ENCODE assay signal across 8 cellular contexts in genomic region chr15:39127925-39128617, GRCh38.
DNase-seq lines count a peak whose midpoint lies in the region; ATAC-seq, FAIRE-seq and TF ChIP-seq lines count a peak whose summit lies in the region.

No MANE protein-coding gene starts in this region.

- TSS peak; percentile 95 for BruUV-seq in HepG2 (replicated peaks; lab: Mats Ljungman, UMichigan)

- in situ Hi-C loops in astrocyte of the cerebellum (cut with HindIII; ENCODE audit: low sequenced_read_pairs) (no loop called here), HepG2 (cut with HindIII; ENCODE audit: extremely low pct_ligation_motif_present, low pct_unique_long_range_greater_than_20kb) (loop anchor here (10.0 kb wide), 2 partner anchors 147 to 457 kb away; partner anchors contain the start of gene THBS1), gastrocnemius medialis (cut with MboI; ENCODE audit: low sequenced_read_pairs in 4 of 4) (no loop called here)

- H3K27me3 ChIP-seq in HepG2 (ENCODE audit: control insufficient read depth in 1 of 2, insufficient read depth in 2 of 2, low read length in 2 of 2) (no peaks in the 10 kb centered on the region), gastrocnemius medialis (no peaks in the 10 kb centered on the region)

- intact Hi-C loops in HepG2 (cut with micrococcal nuclease; ENCODE audit: unreplicated experiment): loop anchor here (1.0 to 10.0 kb wide), 7 partner anchors 44 to 453 kb away; partner anchors contain the start of gene THBS1
- intact Hi-C loops in gastrocnemius medialis (cut with DNase I; ENCODE audit: low total_unique reads): no loop called here

- TF ChIP-seq EP300 in HepG2 (IDR thresholded peaks at IDR 0.05; ENCODE audit: low read depth in 2 of 2, low read length in 2 of 2) (peak in 1 of 2 experiments; percentile 79; a peak in 2 of 4 replicates), HepG2 (CRISPR knock-in tag; IDR thresholded peaks at IDR 0.05; ENCODE audit: borderline replicate concordance) (peak; percentile 74)

- peak; percentile 99 for ATAC-seq in HepG2
- ATAC-seq in gastrocnemius medialis: no peak
- no peak for ATAC-seq in HG02840 (IDR thresholded peaks at IDR 0.05; ENCODE audit: low FRiP score, unreplicated experiment)
- no peak for ATAC-seq in GM19455 (IDR thresholded peaks at IDR 0.05; ENCODE audit: unreplicated experiment)

- H3K36me3 ChIP-seq in HepG2 (replicated peaks in 1 of 2; ENCODE audit: control insufficient read depth in 1 of 2, insufficient read depth in 2 of 2, low read length in 2 of 2) (no peaks in the 10 kb centered on the region), gastrocnemius medialis (no peaks in the 10 kb centered on the region)

- H3K4me2 ChIP-seq in HepG2 (ENCODE audit: low read depth, low read length): peak overlapping the region; percentile 66

- H3K27ac ChIP-seq in HepG2 (ENCODE audit: extremely low read length, insufficient read depth, low read length) (peak overlapping the region; percentile 79), gastrocnemius medialis (no peak overlapping the region)

- no peak for TF ChIP-seq RAD21 in HepG2 (CRISPR knock-in tag; IDR thresholded peaks at IDR 0.05)

- H3K79me2 ChIP-seq in HepG2 (ENCODE audit: insufficient read depth, low read length): no peaks in the 10 kb centered on the region

- no peak for TF ChIP-seq POLR2A in HepG2 (IDR thresholded peaks at IDR 0.05; ENCODE audit: insufficient read depth in 1 of 2, low read depth in 2 of 2, low read length in 2 of 2)
- TF ChIP-seq POLR2A in gastrocnemius medialis (IDR thresholded peaks at IDR 0.05): no peak

- peak; percentile 97 for FAIRE-seq in HepG2 (lab: Jason Lieb, UNC)

- CTCF ChIA-PET in HepG2 (lab: Yijun Ruan, JAX; ENCODE audit: low intra/inter-chr PET ratio, low total read pairs): no interaction called here

- H3K9me3 ChIP-seq in HepG2 (ENCODE audit: low read length) (no peaks in the 10 kb centered on the region), gastrocnemius medialis (no peaks in the 10 kb centered on the region)

- WGBS in HepG2 (ENCODE audit: low lambda C conversion rate): 6% methylated on average over 2 of the region's 2 CpGs

- H3K4me3 ChIP-seq in astrocyte of the cerebellum (ENCODE audit: low read depth, low read length): no peak overlapping the region
- H3K4me3 ChIP-seq in HepG2 (replicated peaks in 1 of 3; ENCODE audit: insufficient read depth in 1 of 3, low read depth in 2 of 3, low read length in 3 of 3): peak overlapping the region in 2 of 3 experiments; percentile 1 to 24; a peak in 1 of 6 replicates
- no peak overlapping the region for H3K4me3 ChIP-seq in gastrocnemius medialis

- H2AFZ ChIP-seq in HepG2 (ENCODE audit: low read length): peak overlapping the region; percentile 48

- TF ChIP-seq CTCF in astrocyte of the cerebellum (IDR thresholded peaks at IDR 0.05; ENCODE audit: low read depth, low read length, missing control alignments): no peak
- peak; percentile 7; the same call in 1 of the 2 replicates for TF ChIP-seq CTCF in HepG2 (CRISPR knock-in tag; IDR thresholded peaks at IDR 0.05)
- no peak for TF ChIP-seq CTCF in gastrocnemius medialis (IDR thresholded peaks at IDR 0.05 in 4 of 5, conservative IDR thresholded peaks at IDR 0.05 in 1 of 5)

- peaks cover 59% of the 10 kb centered on the region for H3K4me1 ChIP-seq in HepG2 (ENCODE audit: insufficient read depth, low read length)
- H3K4me1 ChIP-seq in gastrocnemius medialis: peaks cover 0 to 5% of the 10 kb centered on the region in 2 donors

- H4K20me1 ChIP-seq in HepG2 (ENCODE audit: insufficient read depth, low read length): no peaks in the 10 kb centered on the region

- POLR2A ChIA-PET in HepG2 (lab: Yijun Ruan, JAX): interaction anchor here (0.6 to 2.2 kb wide), 7 partner anchors 13 to 874 kb away, joined by 3 to 11 read pairs (median 4); partner anchors contain the start of gene THBS1

- DNase-seq in AG20443 (ENCODE audit: low spot score): peak; percentile 59
- DNase-seq in KG1 (lab: John Stamatoyannopoulos, UW): peak; percentile 29
- DNase-seq in astrocyte of the cerebellum (ENCODE audit: low read depth): peak; percentile 93
- DNase-seq in HepG2 (ENCODE audit: low spot score): peak; percentile 98
- no peak for DNase-seq in gastrocnemius medialis
- DNase-seq in DMS79 (lab: John Stamatoyannopoulos, UW): no peak

- peak overlapping the region; percentile 53 for H3K9ac ChIP-seq in HepG2 (ENCODE audit: insufficient read depth, low read depth, low read length)

TF ChIP-seq in HepG2, 621 proteins besides CTCF, POLR2A, EP300 and RAD21 (continues in another document):
- no peak; the same call in 1 of the 2 replicates for TF ChIP-seq NFYC (CRISPR knock-in tag; IDR thresholded peaks at IDR 0.05)
- TF ChIP-seq HDAC2 (CRISPR knock-in tag; IDR thresholded peaks at IDR 0.05): peak; percentile 54; the same call in 1 of the 2 replicates
- TF ChIP-seq ZNF605 (CRISPR knock-in tag; IDR thresholded peaks at IDR 0.05): no peak
- peak; percentile 68 for TF ChIP-seq FOXA3 (CRISPR knock-in tag; IDR thresholded peaks at IDR 0.05)
- TF ChIP-seq ARID5B (CRISPR knock-in tag; IDR thresholded peaks at IDR 0.05): peak; percentile 89
- TF ChIP-seq RXRA (CRISPR knock-in tag; IDR thresholded peaks at IDR 0.05): peak; percentile 72; the same call in 1 of the 2 replicates
- no peak for TF ChIP-seq PBX2 (CRISPR knock-in tag; IDR thresholded peaks at IDR 0.05)
- TF ChIP-seq ZGPAT (CRISPR knock-in tag; IDR thresholded peaks at IDR 0.05): peak; percentile 69
- TF ChIP-seq ZNF331 (CRISPR knock-in tag; IDR thresholded peaks at IDR 0.05): peak; percentile 85
- TF ChIP-seq ZBTB3 (CRISPR knock-in tag; IDR thresholded peaks at IDR 0.05; ENCODE audit: borderline replicate concordance, low read depth): no peak

Comparison
In these comparisons a context has a peak if more than half of its experiments do, and no peak if none do; other contexts are left out.
1. DNase-seq: peak in AG20443 (single experiment), KG1 (single experiment), astrocyte of the cerebellum (single experiment) and HepG2 (single experiment); none in gastrocnemius medialis (0 of 2) and DMS79 (single experiment).
2. H3K4me3 ChIP-seq: peak in HepG2 (2 of 3); none in astrocyte of the cerebellum (single experiment) and gastrocnemius medialis (0 of 4).